1 cellular context compared by ENCODE assay signal in the genomic region with DNA sequence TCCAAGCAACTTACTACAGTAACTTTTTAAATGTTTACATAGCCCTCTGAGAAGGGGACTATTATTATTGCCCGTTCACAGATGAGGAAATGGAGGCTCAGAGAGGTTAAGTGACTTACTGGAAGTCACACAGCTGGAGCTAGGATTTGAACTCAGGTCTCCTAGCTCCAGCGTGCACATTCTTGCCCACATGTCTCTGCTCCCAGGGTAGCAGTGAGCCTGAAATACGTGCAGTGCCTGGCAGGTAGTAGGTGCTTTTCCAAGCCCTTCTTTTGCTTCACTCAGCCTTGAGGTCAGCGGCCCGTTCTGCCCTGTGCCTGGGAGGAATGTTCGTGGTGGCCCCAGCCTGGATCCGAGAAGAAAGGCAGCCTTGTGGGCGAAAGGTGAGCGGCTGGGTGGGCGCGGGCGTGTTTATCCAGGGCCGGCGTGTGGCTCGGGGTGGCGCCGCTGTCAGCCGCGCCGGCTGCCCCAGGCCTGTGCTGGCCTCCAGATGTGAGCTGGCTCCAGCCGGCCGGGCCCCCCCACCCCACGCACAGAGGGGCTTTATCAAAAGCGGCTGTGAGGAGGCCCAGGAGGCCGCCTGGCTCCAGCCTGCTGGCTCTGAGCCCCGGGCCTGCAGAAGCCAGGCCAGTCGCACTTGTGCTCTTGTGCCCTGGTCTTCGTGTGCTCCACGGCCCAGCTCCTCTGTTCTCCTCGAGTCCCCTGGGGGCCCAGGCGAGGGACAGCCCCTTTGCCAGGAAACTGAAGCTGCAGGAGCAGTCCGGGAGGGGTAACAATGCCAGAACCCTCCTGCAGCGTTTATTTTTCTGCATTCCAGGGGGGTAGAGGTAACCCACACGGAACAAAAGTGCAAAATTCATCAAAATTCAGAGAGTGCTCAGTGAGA.
TF ChIP-seq lines count a peak whose summit lies in the region.

No MANE protein-coding gene starts in this region.

TF ChIP-seq in HepG2, 621 proteins besides CTCF, POLR2A, EP300 and RAD21 (continued from another document and continues in another):
- TF ChIP-seq ZFP91 (CRISPR knock-in tag; IDR thresholded peaks at IDR 0.05; ENCODE audit: borderline replicate concordance) (peak; percentile 66; the same call in 1 of the 2 replicates), ZFP1 (CRISPR knock-in tag; IDR thresholded peaks at IDR 0.05) (no peak), NR2C2 (CRISPR knock-in tag; IDR thresholded peaks at IDR 0.05; ENCODE audit: borderline replicate concordance) (0 out of 2 replicates have a peak, but pooled peaks have one; percentile 12), FOXO1 (CRISPR knock-in tag; IDR thresholded peaks at IDR 0.05) (0 out of 2 replicates have a peak, but pooled peaks have one; percentile 19), KLF16 (CRISPR knock-in tag; IDR thresholded peaks at IDR 0.05) (0 out of 4 replicates have a peak, but pooled peaks of 1 of the 2 experiments have one; percentile 8), ZBTB3 (CRISPR knock-in tag; IDR thresholded peaks at IDR 0.05; ENCODE audit: borderline replicate concordance, low read depth) (no peak), SRSF1 (optimal IDR thresholded peaks at IDR 0.05; ENCODE audit: low read depth, low read length) (peak; percentile 51), GZF1 (CRISPR knock-in tag; IDR thresholded peaks at IDR 0.05) (peak; percentile 56; the same call in 1 of the 2 replicates), AHR (CRISPR knock-in tag; IDR thresholded peaks at IDR 0.05) (peak; percentile 85; the same call in 1 of the 2 replicates), NFYB (CRISPR knock-in tag; IDR thresholded peaks at IDR 0.05) (no peak), ZNF781 (CRISPR knock-in tag; IDR thresholded peaks at IDR 0.05; ENCODE audit: borderline replicate concordance, not compliant biosample characterization) (no peak), ZNF121 (CRISPR knock-in tag; IDR thresholded peaks at IDR 0.05) (peak; percentile 24; the same call in 1 of the 2 replicates), NFIC (IDR thresholded peaks at IDR 0.05; ENCODE audit: low read length) (no peak), ZNF142 (CRISPR knock-in tag; IDR thresholded peaks at IDR 0.05) (0 out of 2 replicates have a peak, but pooled peaks have one; percentile 40), ZMYM3 (CRISPR knock-in tag; IDR thresholded peaks at IDR 0.05) (peak; percentile 98), ZNF263 (CRISPR knock-in tag; IDR thresholded peaks at IDR 0.05) (peak; percentile 44; the same call in 1 of the 2 replicates), SKI (IDR thresholded peaks at IDR 0.05; ENCODE audit: partially characterized antibody) (peak; percentile 39), MTF1 (CRISPR knock-in tag; IDR thresholded peaks at IDR 0.05) (no peak), ARHGAP35 (CRISPR knock-in tag; IDR thresholded peaks at IDR 0.05; ENCODE audit: borderline replicate concordance) (0 out of 2 replicates have a peak, but pooled peaks have one; percentile 77), MAFG (CRISPR knock-in tag; IDR thresholded peaks at IDR 0.05) (peak; percentile 9), ZFY (CRISPR knock-in tag; IDR thresholded peaks at IDR 0.05) (peak; percentile 78), HDAC1 (CRISPR knock-in tag; IDR thresholded peaks at IDR 0.05) (peak; percentile 62; the same call in 1 of the 2 replicates), YEATS2 (CRISPR knock-in tag; IDR thresholded peaks at IDR 0.05; ENCODE audit: borderline replicate concordance) (no peak), ATF7 (IDR thresholded peaks at IDR 0.05) (no peak), ATF7 (CRISPR knock-in tag; IDR thresholded peaks at IDR 0.05) (peak; percentile 66; the same call in 1 of the 2 replicates), RARG (CRISPR knock-in tag; IDR thresholded peaks at IDR 0.05; ENCODE audit: low read depth) (no peak), MAZ (IDR thresholded peaks at IDR 0.05; ENCODE audit: borderline replicate concordance, low read depth, low read length) (peak; percentile 14; the same call in 1 of the 2 replicates), MAZ (CRISPR knock-in tag; IDR thresholded peaks at IDR 0.05; ENCODE audit: low read depth) (0 out of 2 replicates have a peak, but pooled peaks have one; percentile 20), YY1 (IDR thresholded peaks at IDR 0.05; ENCODE audit: insufficient read depth, insufficient replicate concordance, low read depth, low read length) (peak; percentile 40), FOSL1 (CRISPR knock-in tag; IDR thresholded peaks at IDR 0.05; ENCODE audit: borderline replicate concordance) (0 out of 2 replicates have a peak, but pooled peaks have one; percentile 23), ZBTB42 (CRISPR knock-in tag; IDR thresholded peaks at IDR 0.05) (no peak; the same call in 1 of the 2 replicates), ZNF543 (CRISPR knock-in tag; IDR thresholded peaks at IDR 0.05) (peak; percentile 58; the same call in 1 of the 2 replicates), ZNF180 (CRISPR knock-in tag; IDR thresholded peaks at IDR 0.05; ENCODE audit: borderline replicate concordance, low read depth) (peak; percentile 84; the same call in 1 of the 2 replicates), KDM5B (CRISPR knock-in tag; IDR thresholded peaks at IDR 0.05; ENCODE audit: borderline replicate concordance) (peak; percentile 69; the same call in 1 of the 2 replicates), ZNF501 (CRISPR knock-in tag; IDR thresholded peaks at IDR 0.05) (peak; percentile 66), TEF (CRISPR knock-in tag; IDR thresholded peaks at IDR 0.05) (no peak), FOXJ3 (CRISPR knock-in tag; IDR thresholded peaks at IDR 0.05; ENCODE audit: borderline replicate concordance) (no peak), TFE3 (CRISPR knock-in tag; IDR thresholded peaks at IDR 0.05) (no peak), ZNF747 (CRISPR knock-in tag; IDR thresholded peaks at IDR 0.05; ENCODE audit: borderline replicate concordance) (peak; percentile 83), EED (CRISPR knock-in tag; IDR thresholded peaks at IDR 0.05) (peak; percentile 93)
- TF ChIP-seq, protein P1, sequence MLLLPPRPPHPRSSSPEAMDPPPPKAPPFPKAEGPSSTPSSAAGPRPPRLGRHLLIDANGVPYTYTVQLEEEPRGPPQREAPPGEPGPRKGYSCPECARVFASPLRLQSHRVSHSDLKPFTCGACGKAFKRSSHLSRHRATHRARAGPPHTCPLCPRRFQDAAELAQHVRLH (CRISPR knock-in tag; IDR thresholded peaks at IDR 0.05; ENCODE audit: borderline replicate concordance, low read depth), result peak; percentile 18; the same call in 1 of the 2 replicates
- TF ChIP-seq, protein P2, sequence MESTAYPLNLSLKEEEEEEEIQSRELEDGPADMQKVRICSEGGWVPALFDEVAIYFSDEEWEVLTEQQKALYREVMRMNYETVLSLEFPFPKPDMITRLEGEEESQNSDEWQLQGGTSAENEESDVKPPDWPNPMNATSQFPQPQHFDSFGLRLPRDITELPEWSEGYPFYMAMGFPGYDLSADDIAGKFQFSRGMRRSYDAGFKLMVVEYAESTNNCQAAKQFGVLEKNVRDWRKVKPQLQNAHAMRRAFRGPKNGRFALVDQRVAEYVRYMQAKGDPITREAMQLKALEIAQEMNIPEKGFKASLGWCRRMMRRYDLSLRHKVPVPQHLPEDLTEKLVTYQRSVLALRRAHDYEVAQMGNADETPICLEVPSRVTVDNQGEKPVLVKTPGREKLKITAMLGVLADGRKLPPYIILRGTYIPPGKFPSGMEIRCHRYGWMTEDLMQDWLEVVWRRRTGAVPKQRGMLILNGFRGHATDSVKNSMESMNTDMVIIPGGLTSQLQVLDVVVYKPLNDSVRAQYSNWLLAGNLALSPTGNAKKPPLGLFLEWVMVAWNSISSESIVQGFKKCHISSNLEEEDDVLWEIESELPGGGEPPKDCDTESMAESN (CRISPR knock-in tag; conservative IDR thresholded peaks at IDR 0.05), result 0 out of 2 replicates have a peak, but pooled peaks have one; percentile 16
- TF ChIP-seq, protein P3, sequence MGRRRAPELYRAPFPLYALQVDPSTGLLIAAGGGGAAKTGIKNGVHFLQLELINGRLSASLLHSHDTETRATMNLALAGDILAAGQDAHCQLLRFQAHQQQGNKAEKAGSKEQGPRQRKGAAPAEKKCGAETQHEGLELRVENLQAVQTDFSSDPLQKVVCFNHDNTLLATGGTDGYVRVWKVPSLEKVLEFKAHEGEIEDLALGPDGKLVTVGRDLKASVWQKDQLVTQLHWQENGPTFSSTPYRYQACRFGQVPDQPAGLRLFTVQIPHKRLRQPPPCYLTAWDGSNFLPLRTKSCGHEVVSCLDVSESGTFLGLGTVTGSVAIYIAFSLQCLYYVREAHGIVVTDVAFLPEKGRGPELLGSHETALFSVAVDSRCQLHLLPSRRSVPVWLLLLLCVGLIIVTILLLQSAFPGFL (CRISPR knock-in tag; IDR thresholded peaks at IDR 0.05), result no peak
